10 cellular contexts compared by ENCODE assay signal in genomic region chr18:9737814-9738160, GRCh38. TPM values are rescaled to one million over a fixed set of nuclear protein-coding genes. Genes with fewer than 3 reads are reported as not detected.
DNase-seq lines count a peak whose midpoint lies in the region; ATAC-seq and TF ChIP-seq lines count a peak whose summit lies in the region.
"Had no signal": no experiment of that assay in that cellular context is flagged by ENCODE, and none has a peak within 500 bp of the region (broad histone marks: within the 10 kb centered on the region; RNA-seq: fewer than 3 reads in every experiment).

No MANE protein-coding gene starts in this region.

- H3K79me2 ChIP-seq in trophoblast cell (ENCODE audit: control insufficient read depth, insufficient read depth, low read length, poor library complexity): peaks cover 36% of the 10 kb centered on the region

- H3K23ac ChIP-seq in trophoblast cell (ENCODE audit: low read length): no peak overlapping the region

- no peak overlapping the region for H2AFZ ChIP-seq in trophoblast cell (ENCODE audit: insufficient read depth, low read length, poor library complexity)

- H2BK120ac ChIP-seq in trophoblast cell (ENCODE audit: insufficient read depth, low read length, poor library complexity): no peak overlapping the region

- H3K79me1 ChIP-seq in trophoblast cell (ENCODE audit: low read length): peaks cover 7% of the 10 kb centered on the region

- POLR2A ChIA-PET in GM10248 (lab: Yijun Ruan, JAX): no interaction called here

- H3K27me3 ChIP-seq in trophoblast cell (ENCODE audit: insufficient read depth, low read length): no peaks in the 10 kb centered on the region

- H3K4me1 ChIP-seq in trophoblast cell (ENCODE audit: control insufficient read depth in 1 of 2, insufficient read depth in 2 of 2, low read length in 2 of 2): peaks cover 24 to 33% of the 10 kb centered on the region in 2 experiments

- no peak overlapping the region for H2BK5ac ChIP-seq in trophoblast cell (ENCODE audit: low read depth, low read length, poor library complexity)

- no peak for TF ChIP-seq CTCF in GM10248 (IDR thresholded peaks at IDR 0.05; ENCODE audit: control extremely low read depth, extremely low read depth, low read depth, missing control alignments)

- H2AK5ac ChIP-seq in trophoblast cell (ENCODE audit: low read length): no peak overlapping the region

- H3K4ac ChIP-seq in trophoblast cell (ENCODE audit: low read depth, low read length): peak overlapping the region; percentile 89

- H4K12ac ChIP-seq in trophoblast cell (ENCODE audit: low read depth, low read length): no peak overlapping the region

- H3K4me2 ChIP-seq in trophoblast cell (ENCODE audit: low read length): no peak overlapping the region

- CTCF ChIA-PET in GM10248 (lab: Yijun Ruan, JAX): interaction anchor here (1.3 to 2.0 kb wide), 2 partner anchors 12 to 14 kb away, joined by 3 to 7 read pairs; no protein-coding TSS in a partner anchor

- no peaks in the 10 kb centered on the region for H3K9me3 ChIP-seq in trophoblast cell (ENCODE audit: insufficient read depth, low read depth, low read length)
- H3K9me3 ChIP-seq: left ventricle myocardium inferior had no signal

- H2BK12ac ChIP-seq in trophoblast cell (ENCODE audit: low read length): no peak overlapping the region

- H3K27ac ChIP-seq in caudate nucleus (ENCODE audit: low read depth, low read length) (no peak overlapping the region), trophoblast cell (ENCODE audit: low read depth, low read length) (no peak overlapping the region)
- H3K27ac ChIP-seq: left ventricle myocardium inferior had no signal

- DNase-seq in ELR (ENCODE audit: low read depth): peak; percentile 36
- peak; percentile 88 to 94 for DNase-seq in NCI-H2081 (lab: John Stamatoyannopoulos, UW)
- peak in 54 of 61 donors; percentile 2 to 92 (median 51) for DNase-seq in caudate nucleus (lab: John Stamatoyannopoulos, UW)
- DNase-seq in trophoblast cell: no peak
- DNase-seq in left lobe of liver (ENCODE audit: low spot score): no peak
- no peak for DNase-seq in GM10248 (ENCODE audit: extremely low spot score)
- DNase-seq in NOMO-1 treated with dmso at 0.1 percent for 144 hours (lab: John Stamatoyannopoulos, UW; ENCODE audit: unreplicated experiment): no peak
- DNase-seq: activated naive CD4-positive, alpha-beta T cell treated with Interleukin-2 at 50 U/mL for 16 hours; left ventricle myocardium inferior had no signal

- H4K8ac ChIP-seq in trophoblast cell (ENCODE audit: low read depth, low read length): no peak overlapping the region

- no peak overlapping the region for H3K9ac ChIP-seq in trophoblast cell (ENCODE audit: low read length)

- H3K14ac ChIP-seq in trophoblast cell (ENCODE audit: low read length): no peak overlapping the region

- ATAC-seq in left lobe of liver (no peak), HG03469 (IDR thresholded peaks at IDR 0.05; ENCODE audit: unreplicated experiment) (no peak)

- no peak overlapping the region for H3K4me3 ChIP-seq in trophoblast cell (ENCODE audit: low read depth, low read length)
- H3K4me3 ChIP-seq: left ventricle myocardium inferior had no signal

- H3K18ac ChIP-seq in trophoblast cell (ENCODE audit: low read length): no peak overlapping the region

- no CpG with 5 or more reads among the region's 10 CpGs for WGBS in trophoblast cell (ENCODE audit: extremely low coverage, insufficient coverage, insufficient read length)

- H4K91ac ChIP-seq in trophoblast cell (ENCODE audit: low read depth, low read length): no peak overlapping the region

- peaks cover 32 to 40% of the 10 kb centered on the region in 2 experiments for H3K36me3 ChIP-seq in trophoblast cell (ENCODE audit: control insufficient read depth in 1 of 2, insufficient read depth in 2 of 2, low read length in 2 of 2)
- H3K36me3 ChIP-seq: left ventricle myocardium inferior had no signal

RNA-seq across cellular contexts. Expression of gene RAB31, which starts 29.7 kb away (rescaled TPM):
- 287 and 288 TPM in 2 replicates for polyA plus RNA-seq in trophoblast cell (2013)
- 7.8 TPM for total RNA-seq in left lobe of liver

Comparison
In these comparisons a context has a peak if more than half of its experiments do, and no peak if none do; other contexts are left out.
1. DNase-seq: peak in ELR (single experiment), NCI-H2081 (2 of 2) and caudate nucleus (54 of 61); none in trophoblast cell (0 of 2), left lobe of liver (single experiment), GM10248 (single experiment) and NOMO-1 treated with dmso at 0.1 percent for 144 hours (single experiment).